In the genomic region with DNA sequence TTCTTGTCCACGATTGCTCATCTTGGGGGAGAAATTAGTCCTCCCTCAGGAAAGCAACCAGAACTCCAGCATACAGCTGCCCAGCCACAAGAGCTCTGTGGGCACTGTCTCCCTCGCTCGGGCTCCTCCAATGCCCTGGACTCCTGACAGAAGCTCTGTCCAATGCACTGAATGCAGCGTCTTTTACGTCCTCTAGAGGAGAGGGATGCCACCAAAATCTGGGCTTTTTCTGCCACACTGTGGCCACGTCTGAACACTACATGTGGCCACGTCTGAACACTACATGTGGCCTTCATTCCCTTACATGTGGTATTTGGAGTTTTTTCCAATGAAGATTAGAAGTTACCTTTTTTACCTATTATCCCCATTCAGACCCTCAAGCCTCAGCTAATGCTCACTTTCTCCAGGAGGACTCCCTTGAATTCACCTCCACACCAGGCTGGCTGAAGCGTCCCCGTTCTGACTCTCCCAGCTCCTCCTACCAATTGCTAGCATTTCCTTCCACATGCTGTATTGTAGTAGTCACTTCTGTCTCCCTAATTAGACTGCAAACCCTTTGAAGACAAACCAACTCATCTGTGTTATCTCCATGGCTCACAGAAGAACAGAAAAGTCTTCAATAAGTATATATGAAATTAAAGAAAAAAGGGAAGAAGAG, we compare ENCODE assay signal across 8 cellular contexts.
DNase-seq lines count a peak whose midpoint lies in the region; ATAC-seq and TF ChIP-seq lines count a peak whose summit lies in the region.

No MANE protein-coding gene starts in this region.

- H3K9me3 ChIP-seq in lung (ENCODE audit: control insufficient read depth in 2 of 2, insufficient read depth in 1 of 2, low read length in 1 of 2) (peaks cover 0 to 2% of the 10 kb centered on the region in 2 donors), aorta (ENCODE audit: control insufficient read depth, low read length) (no peaks in the 10 kb centered on the region)

- H3K4me1 ChIP-seq in lung (ENCODE audit: control insufficient read depth in 2 of 2, insufficient read depth in 2 of 2, low read length in 2 of 2) (no peaks in the 10 kb centered on the region), aorta (ENCODE audit: control insufficient read depth in 1 of 2, insufficient read depth in 2 of 2, low read length in 2 of 2) (no peaks in the 10 kb centered on the region)

- H3K27me3 ChIP-seq in dorsolateral prefrontal cortex (peaks cover 0 to 9% (median 0%) of the 10 kb centered on the region in 45 donors), lung (ENCODE audit: control insufficient read depth, insufficient read depth) (no peaks in the 10 kb centered on the region), aorta (ENCODE audit: control insufficient read depth in 1 of 2, insufficient read depth in 2 of 2, low read length in 1 of 2) (no peaks in the 10 kb centered on the region)

- peak; percentile 94 for ATAC-seq in GM19455 (IDR thresholded peaks at IDR 0.05; ENCODE audit: unreplicated experiment)
- ATAC-seq in lung (ENCODE audit: insufficient read depth, low FRiP score), result peak; percentile 74
- ATAC-seq in aorta (ENCODE audit: low FRiP score), result peak; percentile 85
- ATAC-seq in HG02571 (IDR thresholded peaks at IDR 0.05; ENCODE audit: unreplicated experiment), result no peak

- H3K27ac ChIP-seq in dorsolateral prefrontal cortex (peak overlapping the region in 9 of 59 donors; percentile 5 to 70 (median 26)), lung (ENCODE audit: low read depth in 1 of 2, low read length in 1 of 2) (no peak overlapping the region), aorta (ENCODE audit: low read depth in 1 of 2, low read length in 2 of 2) (no peak overlapping the region)

- H3K36me3 ChIP-seq in lung (ENCODE audit: control insufficient read depth in 2 of 2, insufficient read depth in 2 of 2, low read length in 2 of 2) (no peaks in the 10 kb centered on the region), aorta (ENCODE audit: control insufficient read depth in 1 of 2, insufficient read depth in 2 of 2, low read length in 1 of 2) (no peaks in the 10 kb centered on the region)

- TF ChIP-seq CTCF in dorsolateral prefrontal cortex (IDR thresholded peaks at IDR 0.05 in 54 of 56, conservative IDR thresholded peaks at IDR 0.05 in 2 of 56; ENCODE audit: low read depth in 1 of 56, partially characterized antibody in 56 of 56), result peak; percentile 77 to 99 (median 97)
- peak; percentile 64 for TF ChIP-seq CTCF in lung (IDR thresholded peaks at IDR 0.05; ENCODE audit: control extremely low read depth, extremely low read depth)

- DNase-seq in DMS 273 treated with DMSO at 0.1 percent for 48 hours (lab: John Stamatoyannopoulos, UW), result peak; percentile 87
- DNase-seq in KG1 (lab: John Stamatoyannopoulos, UW), result peak; percentile 42
- peak; percentile 46 for DNase-seq in OCI-M1 (lab: John Stamatoyannopoulos, UW)
- peak; percentile 68 to 93 (median 88) for DNase-seq in dorsolateral prefrontal cortex
- DNase-seq in lung (ENCODE audit: low spot score), result peak; percentile 44
- DNase-seq in aorta, result peak; percentile 71 to 81

- 23 to 26% methylated on average over 9 of the region's 9 CpGs for WGBS in lung, 2 donors
- 19 to 20% methylated on average over 9 of the region's 9 CpGs for WGBS in aorta, 2 donors

- H3K4me3 ChIP-seq in dorsolateral prefrontal cortex (peak overlapping the region in 58 of 59 donors; percentile 14 to 68 (median 44)), lung (no peak overlapping the region), aorta (ENCODE audit: low read length in 2 of 2) (peak overlapping the region in 1 of 2 donors; percentile 57)

- intact Hi-C loops in dorsolateral prefrontal cortex (cut with DNase I) (loop anchor here (1.0 to 10.0 kb wide), 8 partner anchors 130 to 762 kb away; partner anchors contain the start of gene PDE1C (in 2 of the 2)), aorta (cut with DNase I) (loop anchor here (2.0 to 10.0 kb wide), 2 partner anchors 140 to 458 kb away; no protein-coding TSS in a partner anchor)
